9 cellular contexts compared by ENCODE assay signal in the genomic region with DNA sequence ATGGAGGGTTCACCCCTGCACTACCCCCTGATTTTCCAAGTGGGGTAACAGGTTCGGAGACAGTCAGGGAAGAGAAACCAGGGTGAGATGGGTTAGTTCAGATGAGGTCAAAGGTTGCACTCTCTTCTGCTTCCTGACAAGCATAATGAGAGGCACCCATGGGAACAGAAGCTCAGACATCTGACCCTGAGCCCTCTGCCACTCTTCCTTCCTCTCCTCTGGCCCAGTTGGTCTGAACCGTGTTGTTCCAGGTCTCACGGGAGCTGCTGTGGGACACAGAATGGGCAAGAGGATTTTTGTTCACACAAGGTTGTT. TPM values are rescaled to one million over a fixed set of nuclear protein-coding genes. Genes with fewer than 3 reads are reported as not detected.
DNase-seq lines count a peak whose midpoint lies in the region; ATAC-seq and TF ChIP-seq lines count a peak whose summit lies in the region.
"Had no signal": no experiment of that assay in that cellular context is flagged by ENCODE, and none has a peak within 500 bp of the region (broad histone marks: within the 10 kb centered on the region; RNA-seq: fewer than 3 reads in every experiment).

No MANE protein-coding gene starts in this region.

- H3K9me3 ChIP-seq in right lobe of liver (no peaks in the 10 kb centered on the region), thymus (ENCODE audit: control insufficient read depth) (no peaks in the 10 kb centered on the region)

- peak overlapping the region; percentile 64 for H3K27ac Mint-ChIP-seq in activated CD4-positive, alpha-beta T cell treated with anti-CD3 and anti-CD28 coated beads, Interleukin-2, amount 10 ng/mL, durations not matched to agents 24 days and 14 days
- H3K27ac Mint-ChIP-seq in activated naive CD8-positive, alpha-beta T cell treated with anti-CD3 and anti-CD28 coated beads for 36 hours = peak overlapping the region; percentile 90

- H3K27ac ChIP-seq in right lobe of liver = peak overlapping the region; percentile 75 to 95 (median 78)
- H3K27ac ChIP-seq in thymus (ENCODE audit: low read depth) = peak overlapping the region; percentile 15

- in situ Hi-C loops in GM13976 (cut with MboI; ENCODE audit: low sequenced_read_pairs, unreplicated experiment) = no loop called here

- intact Hi-C loops in activated CD4-positive, alpha-beta T cell treated with anti-CD3 and anti-CD28 coated beads, Interleukin-2, amount 10 ng/mL, durations not matched to agents 24 days and 14 days (cut with micrococcal nuclease) = no loop called here
- intact Hi-C loops in right lobe of liver (cut with DNase I) = loop anchor here in 1 of 2 donors (5.0 kb wide), 1 partner anchor 44 kb away; a partner anchor contains a TSS

- H3K36me3 Mint-ChIP-seq in activated CD4-positive, alpha-beta T cell treated with anti-CD3 and anti-CD28 coated beads, Interleukin-2, amount 10 ng/mL, durations not matched to agents 24 days and 14 days (ENCODE audit: low read depth) = no peaks in the 10 kb centered on the region
- peaks cover 17% of the 10 kb centered on the region for H3K36me3 Mint-ChIP-seq in activated naive CD8-positive, alpha-beta T cell treated with anti-CD3 and anti-CD28 coated beads for 36 hours

- H3K4me3 Mint-ChIP-seq in activated CD4-positive, alpha-beta T cell treated with anti-CD3 and anti-CD28 coated beads, Interleukin-2, amount 10 ng/mL, durations not matched to agents 24 days and 14 days = no peak overlapping the region
- no peak overlapping the region for H3K4me3 Mint-ChIP-seq in activated naive CD8-positive, alpha-beta T cell treated with anti-CD3 and anti-CD28 coated beads for 36 hours

- TF ChIP-seq CTCF in right lobe of liver (IDR thresholded peaks at IDR 0.05) (no peak), GM13976 (IDR thresholded peaks at IDR 0.05; ENCODE audit: borderline replicate concordance, control extremely low read depth, extremely low read depth, insufficient read depth, missing control alignments) (no peak)

- no peaks in the 10 kb centered on the region for H3K27me3 Mint-ChIP-seq in activated CD4-positive, alpha-beta T cell treated with anti-CD3 and anti-CD28 coated beads, Interleukin-2, amount 10 ng/mL, durations not matched to agents 24 days and 14 days
- H3K27me3 Mint-ChIP-seq in activated naive CD8-positive, alpha-beta T cell treated with anti-CD3 and anti-CD28 coated beads for 36 hours = no peaks in the 10 kb centered on the region

- H3K4me1 Mint-ChIP-seq in activated CD4-positive, alpha-beta T cell treated with anti-CD3 and anti-CD28 coated beads, Interleukin-2, amount 10 ng/mL, durations not matched to agents 24 days and 14 days = peaks cover 46% of the 10 kb centered on the region
- H3K4me1 Mint-ChIP-seq in activated naive CD8-positive, alpha-beta T cell treated with anti-CD3 and anti-CD28 coated beads for 36 hours = peaks cover 58% of the 10 kb centered on the region

- 21% methylated on average over 2 of the region's 3 CpGs for WGBS in right lobe of liver (ENCODE audit: insufficient coverage, low coverage, low lambda C conversion rate, missing lambda C conversion rate)
- 80% methylated on average over 3 of the region's 3 CpGs for WGBS in thymus

- H3K36me3 ChIP-seq in right lobe of liver (no peaks in the 10 kb centered on the region), thymus (ENCODE audit: control insufficient read depth, insufficient read depth) (no peaks in the 10 kb centered on the region)

- no peak for DNase-seq in activated CD4-positive, alpha-beta T cell treated with anti-CD3 and anti-CD28 coated beads, Interleukin-2, amount 10 ng/mL, durations not matched to agents 24 days and 14 days
- DNase-seq in activated CD4-positive, alpha-beta T cell treated with anti-CD3 and anti-CD28 coated beads, Interleukin-2, amount 50 U/mL, for 4 hours = no peak
- DNase-seq in activated naive CD8-positive, alpha-beta T cell treated with anti-CD3 and anti-CD28 coated beads for 36 hours = no peak
- DNase-seq in right lobe of liver (no peak), GM13976 (ENCODE audit: low spot score) (no peak)
- DNase-seq: GOT3 had no signal

- ATAC-seq in right lobe of liver = peak in 2 of 4 donors; percentile 2 to 3
- ATAC-seq in HG02678 (IDR thresholded peaks at IDR 0.05; ENCODE audit: unreplicated experiment) = no peak
- ATAC-seq in HG03039 (IDR thresholded peaks at IDR 0.05; ENCODE audit: unreplicated experiment) = no peak

- no peak overlapping the region for H3K4me3 ChIP-seq in right lobe of liver
- H3K4me3 ChIP-seq in thymus (ENCODE audit: low read length) = no peak overlapping the region

- no peaks in the 10 kb centered on the region for H3K9me3 Mint-ChIP-seq in activated CD4-positive, alpha-beta T cell treated with anti-CD3 and anti-CD28 coated beads, Interleukin-2, amount 10 ng/mL, durations not matched to agents 24 days and 14 days
- H3K9me3 Mint-ChIP-seq in activated naive CD8-positive, alpha-beta T cell treated with anti-CD3 and anti-CD28 coated beads for 36 hours = no peaks in the 10 kb centered on the region

- H3K27me3 ChIP-seq in right lobe of liver (no peaks in the 10 kb centered on the region), thymus (ENCODE audit: control insufficient read depth, insufficient read depth) (no peaks in the 10 kb centered on the region)

- TF ChIP-seq POLR2A in right lobe of liver (IDR thresholded peaks at IDR 0.05) = no peak

- H3K4me1 ChIP-seq in right lobe of liver = peaks cover 0 to 60% (median 36%) of the 10 kb centered on the region in 4 donors
- peaks cover 53% of the 10 kb centered on the region for H3K4me1 ChIP-seq in thymus (ENCODE audit: control insufficient read depth, insufficient read depth, low read length)

RNA-seq across cellular contexts. Expression of a gene that starts 38.4 kb away (rescaled TPM):
- total RNA-seq in activated CD4-positive, alpha-beta T cell treated with anti-CD3 and anti-CD28 coated beads, Interleukin-2, amount 10 ng/mL, durations not matched to agents 24 days and 14 days = 32.5 and 35.1 TPM in 2 replicates
- 10 to 100 TPM; 25.2 to 25.6 TPM for total RNA-seq in activated naive CD8-positive, alpha-beta T cell treated with anti-CD3 and anti-CD28 coated beads for 36 hours
- 10 to 100 TPM; 16.6 to 22.1 (median 19.2) TPM for total RNA-seq in right lobe of liver
- polyA plus RNA-seq in thymus = 14.6 TPM

RNA-seq across cellular contexts. Expression of a gene that starts 42.6 kb away (rescaled TPM):
- total RNA-seq in activated CD4-positive, alpha-beta T cell treated with anti-CD3 and anti-CD28 coated beads, Interleukin-2, amount 10 ng/mL, durations not matched to agents 24 days and 14 days = 260 and 271 TPM in 2 replicates
- 100 to 1,000 TPM; 422 to 424 TPM for total RNA-seq in activated naive CD8-positive, alpha-beta T cell treated with anti-CD3 and anti-CD28 coated beads for 36 hours
- total RNA-seq in right lobe of liver = 100 to 1,000 TPM in 4 of 6 experiments, 10 to 100 TPM in 2; 51.7 to 180 (median 143) TPM
- polyA plus RNA-seq in thymus = 628 TPM
